Comparison of ENCODE assay signal across 11 cellular contexts in genomic region chr2:86704482-86704971, GRCh38. TPM values are rescaled to one million over a fixed set of nuclear protein-coding genes. Genes with fewer than 3 reads are reported as not detected.
DNase-seq lines count a peak whose midpoint lies in the region; ATAC-seq and TF ChIP-seq lines count a peak whose summit lies in the region.
"Had no signal": no experiment of that assay in that cellular context is flagged by ENCODE, and none has a peak within 500 bp of the region (broad histone marks: within the 10 kb centered on the region; RNA-seq: fewer than 3 reads in every experiment).

No MANE protein-coding gene starts in this region.

- in situ Hi-C loops in astrocyte of the spinal cord (cut with HindIII; ENCODE audit: low sequenced_read_pairs), result no loop called here
- in situ Hi-C loops in transverse colon (cut with MboI; ENCODE audit: low pct_ligation_motif_present in 1 of 4, low pct_unique_long_range_greater_than_20kb in 1 of 4, low sequenced_read_pairs in 3 of 4), result loop anchor here in 1 of 4 donors (10.0 kb wide), 1 partner anchor 80 kb away; the partner anchor contains the start of gene RNF103

- H3K4me3 ChIP-seq in astrocyte of the spinal cord (ENCODE audit: low read depth, low read length) (no peak overlapping the region), transverse colon (peak overlapping the region in 1 of 4 donors; percentile 29)

- TF ChIP-seq CTCF in astrocyte of the spinal cord (IDR thresholded peaks at IDR 0.05; ENCODE audit: low read depth, low read length) (no peak), transverse colon (IDR thresholded peaks at IDR 0.05) (no peak), natural killer cell (IDR thresholded peaks at IDR 0.05) (no peak)

- H3K27ac ChIP-seq in transverse colon, result peak overlapping the region; percentile 75 to 86 (median 82)

- ATAC-seq in natural killer cell (no peak), GM21447 (IDR thresholded peaks at IDR 0.05; ENCODE audit: unreplicated experiment) (no peak)

- peak; percentile 49 for TF ChIP-seq POLR2A in transverse colon (IDR thresholded peaks at IDR 0.05)

- no peaks in the 10 kb centered on the region for H3K36me3 Mint-ChIP-seq in natural killer cell

- peaks cover 7 to 27% (median 20%) of the 10 kb centered on the region in 4 donors for H3K4me1 ChIP-seq in transverse colon

- H3K9me3 ChIP-seq in transverse colon, result no peaks in the 10 kb centered on the region

- no peaks in the 10 kb centered on the region for H3K36me3 ChIP-seq in transverse colon

- H3K27me3 Mint-ChIP-seq in natural killer cell (ENCODE audit: low read depth in 2 of 2), result peaks cover 0 to 5% of the 10 kb centered on the region in 2 donors
- H3K27me3 Mint-ChIP-seq: activated naive CD8-positive, alpha-beta T cell had no signal

- no peaks in the 10 kb centered on the region for H3K27me3 ChIP-seq in transverse colon

- H3K4me3 Mint-ChIP-seq in natural killer cell, result no peak overlapping the region
- H3K4me3 Mint-ChIP-seq: activated naive CD8-positive, alpha-beta T cell had no signal

- TF ChIP-seq EP300 in transverse colon (IDR thresholded peaks at IDR 0.05; ENCODE audit: low read depth), result no peak

- DNase-seq in DMS79 treated with DMSO at 0.1 percent for 48 hours (lab: John Stamatoyannopoulos, UW) (peak; percentile 48), DMS79 (lab: John Stamatoyannopoulos, UW) (no peak), astrocyte of the spinal cord (ENCODE audit: low read depth, low spot score) (peak; percentile 79), inferior parietal cortex (ENCODE audit: extremely low spot score) (peak; percentile 5), transverse colon (peak; percentile 75), natural killer cell (no peak)
- no peak for DNase-seq in activated CD4-positive, alpha-beta T cell treated with anti-CD3 and anti-CD28 coated beads, Interleukin-2, amount 50 U/mL, for 1 hour
- DNase-seq: 8988T; NK-92 treated with Interleukin-12 subunit alpha and Interleukin-12 subunit beta, amount 100 ng/mL, for 24 hours had no signal

- intact Hi-C loops in transverse colon (cut with DNase I; ENCODE audit: low total_unique reads), result no loop called here
- intact Hi-C loops in natural killer cell (cut with micrococcal nuclease), result no loop called here

- H3K9me3 Mint-ChIP-seq in natural killer cell, result no peaks in the 10 kb centered on the region

- no peak overlapping the region for H3K27ac Mint-ChIP-seq in natural killer cell
- H3K27ac Mint-ChIP-seq: activated naive CD8-positive, alpha-beta T cell had no signal

- H3K4me1 Mint-ChIP-seq in natural killer cell, result no peaks in the 10 kb centered on the region

- 20 to 37% methylated on average over 4 of the region's 4 CpGs for WGBS in transverse colon (ENCODE audit: low coverage in 1 of 2), 2 donors

RNA-seq across cellular contexts. Expression of gene RMND5A, which starts 15.6 kb away (rescaled TPM):
- total RNA-seq in transverse colon (10 to 100 TPM; 58.1 to 94.8 (median 72.4) TPM), natural killer cell (10 to 100 TPM; 35.3 to 63.3 (median 54.3) TPM)

Comparison
In these comparisons a context has a peak if more than half of its experiments do, and no peak if none do; other contexts are left out.
1. DNase-seq: peak in DMS79 treated with DMSO at 0.1 percent for 48 hours (single experiment), astrocyte of the spinal cord (single experiment), inferior parietal cortex (single experiment) and transverse colon (single experiment); none in DMS79 (single experiment), activated CD4-positive, alpha-beta T cell treated with anti-CD3 and anti-CD28 coated beads, Interleukin-2, amount 50 U/mL, for 1 hour (single experiment) and natural killer cell (single experiment).